Comparison of ENCODE assay signal across 11 cellular contexts in genomic region chrX:78923198-78924015, GRCh38. TPM values are rescaled to one million over a fixed set of nuclear protein-coding genes. Genes with fewer than 3 reads are reported as not detected.
DNase-seq lines count a peak whose midpoint lies in the region; ATAC-seq and TF ChIP-seq lines count a peak whose summit lies in the region.
"Had no signal": no experiment of that assay in that cellular context is flagged by ENCODE, and none has a peak within 500 bp of the region (broad histone marks: within the 10 kb centered on the region; RNA-seq: fewer than 3 reads in every experiment).

No MANE protein-coding gene starts in this region.

- TF ChIP-seq POLR2A in esophagus muscularis mucosa (IDR thresholded peaks at IDR 0.05; ENCODE audit: low read depth), result no peak
- no peak for TF ChIP-seq POLR2A in gastroesophageal sphincter (IDR thresholded peaks at IDR 0.05)

- no peaks in the 10 kb centered on the region for H3K27me3 Mint-ChIP-seq in activated CD4-positive, alpha-beta T cell treated with anti-CD3 and anti-CD28 coated beads, Interleukin-2, amount 10 ng/mL, durations not matched to agents 24 days and 14 days
- H3K27me3 Mint-ChIP-seq in stimulated activated naive B cell treated with anti-CD40 and anti-IgM and Interleukin-4, amounts not matched to agents 10 μg/mL and 1 μg/mL and 100 μg/mL, for 72 hours, result no peaks in the 10 kb centered on the region
- H3K27me3 Mint-ChIP-seq: naive thymus-derived CD4-positive, alpha-beta T cell had no signal

- ATAC-seq in HG02623 (IDR thresholded peaks at IDR 0.05; ENCODE audit: unreplicated experiment) (peak; percentile 80), HG03571 (IDR thresholded peaks at IDR 0.05; ENCODE audit: unreplicated experiment) (peak; percentile 89), gastroesophageal sphincter (no peak)
- ATAC-seq in stimulated activated naive B cell treated with anti-CD40 and anti-IgM and Interleukin-4, amounts not matched to agents 10 μg/mL and 1 μg/mL and 100 μg/mL, for 72 hours (replicated peaks), result peak; percentile 92 to 96
- ATAC-seq: naive thymus-derived CD4-positive, alpha-beta T cell had no signal

- peaks cover 9% of the 10 kb centered on the region for H3K4me1 Mint-ChIP-seq in activated CD4-positive, alpha-beta T cell treated with anti-CD3 and anti-CD28 coated beads, Interleukin-2, amount 10 ng/mL, durations not matched to agents 24 days and 14 days
- H3K4me1 Mint-ChIP-seq in stimulated activated naive B cell treated with anti-CD40 and anti-IgM and Interleukin-4, amounts not matched to agents 10 μg/mL and 1 μg/mL and 100 μg/mL, for 72 hours, result peaks cover 15 to 29% of the 10 kb centered on the region in 2 donors

- no peaks in the 10 kb centered on the region for H3K36me3 ChIP-seq in esophagus muscularis mucosa
- no peaks in the 10 kb centered on the region for H3K36me3 ChIP-seq in gastroesophageal sphincter

- H3K4me1 ChIP-seq in esophagus muscularis mucosa (no peaks in the 10 kb centered on the region), gastroesophageal sphincter (no peaks in the 10 kb centered on the region)

- H3K4me3 ChIP-seq in esophagus muscularis mucosa (no peak overlapping the region), gastroesophageal sphincter (no peak overlapping the region)

- DNase-seq in activated CD4-positive, alpha-beta T cell treated with anti-CD3 and anti-CD28 coated beads, Interleukin-2, amount 10 ng/mL, durations not matched to agents 24 days and 14 days, result peak; percentile 56
- DNase-seq in activated CD4-positive, alpha-beta T cell treated with anti-CD3 and anti-CD28 coated beads for 4 hours, result no peak
- no peak for DNase-seq in stimulated activated naive B cell treated with anti-CD40 and anti-IgM and Interleukin-4, amounts not matched to agents 10 μg/mL and 1 μg/mL and 100 μg/mL, for 72 hours
- DNase-seq in esophagus muscularis mucosa (ENCODE audit: extremely low spot score) (no peak), Kasumi-1 (lab: John Stamatoyannopoulos, UW) (no peak)
- DNase-seq: anterior cingulate cortex; naive thymus-derived CD4-positive, alpha-beta T cell; NCI-H1436 treated with DMSO at 0.1 percent for 48 hours had no signal

- H3K27ac Mint-ChIP-seq in activated CD4-positive, alpha-beta T cell treated with anti-CD3 and anti-CD28 coated beads, Interleukin-2, amount 10 ng/mL, durations not matched to agents 24 days and 14 days, result peak overlapping the region; percentile 97
- H3K27ac Mint-ChIP-seq in stimulated activated naive B cell treated with anti-CD40 and anti-IgM and Interleukin-4, amounts not matched to agents 10 μg/mL and 1 μg/mL and 100 μg/mL, for 72 hours, result peak overlapping the region; percentile 95

- WGBS in esophagus muscularis mucosa, result 49% methylated on average over 3 of the region's 3 CpGs
- 54 to 67% methylated on average over 3 of the region's 3 CpGs for WGBS in gastroesophageal sphincter (ENCODE audit: low coverage in 1 of 2), 2 donors

- intact Hi-C loops in activated CD4-positive, alpha-beta T cell treated with anti-CD3 and anti-CD28 coated beads, Interleukin-2, amount 10 ng/mL, durations not matched to agents 24 days and 14 days (cut with micrococcal nuclease), result loop anchor here (1.0 kb wide), 1 partner anchor 22 kb away; the partner anchor contains the start of gene P2RY10
- intact Hi-C loops in esophagus muscularis mucosa (cut with DNase I), result no loop called here

- no peaks in the 10 kb centered on the region for H3K9me3 ChIP-seq in esophagus muscularis mucosa
- H3K9me3 ChIP-seq in gastroesophageal sphincter, result no peaks in the 10 kb centered on the region

- peak overlapping the region; percentile 79 for H3K4me3 Mint-ChIP-seq in activated CD4-positive, alpha-beta T cell treated with anti-CD3 and anti-CD28 coated beads, Interleukin-2, amount 10 ng/mL, durations not matched to agents 24 days and 14 days
- H3K4me3 Mint-ChIP-seq in stimulated activated naive B cell treated with anti-CD40 and anti-IgM and Interleukin-4, amounts not matched to agents 10 μg/mL and 1 μg/mL and 100 μg/mL, for 72 hours, result peak overlapping the region; percentile 69 to 74

- no peaks in the 10 kb centered on the region for H3K27me3 ChIP-seq in esophagus muscularis mucosa
- no peaks in the 10 kb centered on the region for H3K27me3 ChIP-seq in gastroesophageal sphincter

- TF ChIP-seq EP300 in esophagus muscularis mucosa (IDR thresholded peaks at IDR 0.05), result no peak
- TF ChIP-seq EP300 in gastroesophageal sphincter (IDR thresholded peaks at IDR 0.05), result no peak

- H3K9me3 Mint-ChIP-seq in activated CD4-positive, alpha-beta T cell treated with anti-CD3 and anti-CD28 coated beads, Interleukin-2, amount 10 ng/mL, durations not matched to agents 24 days and 14 days, result peaks cover 12% of the 10 kb centered on the region
- H3K9me3 Mint-ChIP-seq in stimulated activated naive B cell treated with anti-CD40 and anti-IgM and Interleukin-4, amounts not matched to agents 10 μg/mL and 1 μg/mL and 100 μg/mL, for 72 hours, result peaks cover 0 to 15% of the 10 kb centered on the region in 2 donors

- H3K27ac ChIP-seq in esophagus muscularis mucosa (replicated peaks in 1 of 4), result no peak overlapping the region
- no peak overlapping the region for H3K27ac ChIP-seq in gastroesophageal sphincter

- H3K36me3 Mint-ChIP-seq in activated CD4-positive, alpha-beta T cell treated with anti-CD3 and anti-CD28 coated beads, Interleukin-2, amount 10 ng/mL, durations not matched to agents 24 days and 14 days (ENCODE audit: low read depth), result peaks cover 4% of the 10 kb centered on the region
- peaks cover 3 to 6% of the 10 kb centered on the region in 2 donors for H3K36me3 Mint-ChIP-seq in stimulated activated naive B cell treated with anti-CD40 and anti-IgM and Interleukin-4, amounts not matched to agents 10 μg/mL and 1 μg/mL and 100 μg/mL, for 72 hours

- TF ChIP-seq CTCF in esophagus muscularis mucosa (IDR thresholded peaks at IDR 0.05), result no peak
- TF ChIP-seq CTCF in gastroesophageal sphincter (IDR thresholded peaks at IDR 0.05), result no peak

RNA-seq across cellular contexts. Expression of gene P2RY10, which starts 21.8 kb away (rescaled TPM):
- 34.1 and 38.8 TPM in 2 replicates for total RNA-seq in activated CD4-positive, alpha-beta T cell treated with anti-CD3 and anti-CD28 coated beads, Interleukin-2, amount 10 ng/mL, durations not matched to agents 24 days and 14 days
- total RNA-seq in esophagus muscularis mucosa (1 to 10 TPM in 1 of 4 donors, not detected in 3; 5.0 TPM), gastroesophageal sphincter (not detected)
